Comparison of ENCODE assay signal across 27 cellular contexts in the genomic region with DNA sequence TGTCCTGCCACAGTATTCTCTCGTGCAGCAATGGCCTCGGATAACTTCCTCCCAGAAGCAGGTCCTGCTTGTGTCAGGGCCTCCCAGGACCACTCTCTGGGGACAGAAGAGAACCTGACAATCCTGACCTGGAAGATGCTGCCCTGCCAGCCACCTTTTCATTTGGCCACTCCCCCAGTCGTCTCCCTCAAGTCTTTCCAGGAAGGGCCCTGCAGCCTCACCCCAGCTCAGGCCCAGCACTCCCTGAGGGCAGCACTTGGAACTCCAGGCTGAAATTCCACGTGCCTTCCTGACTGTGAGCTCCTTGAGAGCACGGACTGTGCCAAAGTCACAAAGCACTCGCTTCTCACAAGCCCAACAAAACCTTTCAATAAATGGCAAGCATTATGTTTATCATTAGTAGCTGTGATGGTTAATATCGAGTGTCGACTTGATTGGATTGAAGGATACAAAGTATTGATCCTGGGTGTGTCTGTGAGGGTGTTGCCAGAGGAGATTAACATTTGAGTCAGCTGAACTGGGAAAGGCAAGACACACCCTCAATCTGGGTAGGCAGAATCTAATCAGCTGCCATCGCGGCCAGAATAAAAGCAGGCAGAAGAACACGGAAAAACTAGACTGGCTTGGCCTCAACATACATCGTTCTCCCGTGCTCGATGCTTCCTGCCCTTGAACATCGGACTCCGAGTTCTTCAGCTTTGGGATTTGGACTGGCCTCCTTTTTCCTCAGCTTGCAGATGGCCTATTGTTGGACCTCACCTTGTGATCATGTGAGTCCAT. TPM values are rescaled to one million over a fixed set of nuclear protein-coding genes. Genes with fewer than 3 reads are reported as not detected.
A peak's percentile ranks its signal among the peaks of the same experiment; 100 is the strongest.
DNase-seq lines count a peak whose midpoint lies in the region; ATAC-seq and TF ChIP-seq lines count a peak whose summit lies in the region.
"Had no signal": no experiment of that assay in that cellular context is flagged by ENCODE, and none has a peak within 500 bp of the region (broad histone marks: within the 10 kb centered on the region; RNA-seq: fewer than 3 reads in every experiment).

No MANE protein-coding gene starts in this region.

- no peaks in the 10 kb centered on the region for H3K4me1 Mint-ChIP-seq in natural killer cell treated with Interleukin-12 subunit alpha and Interleukin-12 subunit beta and Interleukin-15 and Interleukin-18, amount 100 ng/mL, for 72 hours (ENCODE audit: low read depth in 2 of 2)
- H3K4me1 Mint-ChIP-seq in natural killer cell = peaks cover 0 to 5% of the 10 kb centered on the region in 2 donors
- no peaks in the 10 kb centered on the region for H3K4me1 Mint-ChIP-seq in glutamatergic neuron (ENCODE audit: low read depth, unreplicated experiment)

- WGBS in neuronal stem cell (ENCODE audit: extremely low coverage in 2 of 2, insufficient read length in 2 of 2, insufficient replicate concordance in 1 of 2), 2 donors = no CpG with 5 or more reads among the region's 16 CpGs

- no peaks in the 10 kb centered on the region for H3K79me1 ChIP-seq in neuronal stem cell (ENCODE audit: low read depth, low read length)

- H3K18ac ChIP-seq in neuronal stem cell (ENCODE audit: low read length) = no peak overlapping the region

- no peak overlapping the region for H3K4me2 ChIP-seq in neuronal stem cell (ENCODE audit: insufficient read depth, low read length, poor library complexity, severe bottlenecking)

- no peak overlapping the region for H2BK12ac ChIP-seq in neuronal stem cell (ENCODE audit: low read length)

- H3K27ac Mint-ChIP-seq in natural killer cell treated with Interleukin-12 subunit alpha and Interleukin-12 subunit beta and Interleukin-15 and Interleukin-18, amount 100 ng/mL, for 72 hours = no peak overlapping the region
- H3K27ac Mint-ChIP-seq in natural killer cell (no peak overlapping the region), glutamatergic neuron (ENCODE audit: unreplicated experiment) (peak overlapping the region; percentile 30)
- H3K27ac Mint-ChIP-seq: CD4-positive, alpha-beta T cell had no signal

- TF ChIP-seq CTCF in natural killer cell (IDR thresholded peaks at IDR 0.05) = no peak
- TF ChIP-seq CTCF in glutamatergic neuron (IDR thresholded peaks at IDR 0.05; ENCODE audit: partially characterized antibody, unreplicated experiment) = no peak

- no peak overlapping the region for H3K23ac ChIP-seq in neuronal stem cell (ENCODE audit: low read depth, low read length, poor library complexity)

- H3K36me3 ChIP-seq in neuronal stem cell (replicated peaks in 1 of 2; ENCODE audit: control insufficient read depth in 2 of 2, insufficient read depth in 2 of 2, low read length in 2 of 2) = no peaks in the 10 kb centered on the region
- H3K36me3 ChIP-seq: BE2C, Peyer's patch had no signal

- no peaks in the 10 kb centered on the region for H3K27me3 ChIP-seq in neuronal stem cell (ENCODE audit: control insufficient read depth in 3 of 3, insufficient read depth in 3 of 3, low read depth in 1 of 3, low read length in 3 of 3)
- H3K27me3 ChIP-seq: BE2C, Peyer's patch had no signal

- no peaks in the 10 kb centered on the region for H3K27me3 Mint-ChIP-seq in natural killer cell treated with Interleukin-12 subunit alpha and Interleukin-12 subunit beta and Interleukin-15 and Interleukin-18, amount 100 ng/mL, for 72 hours
- H3K27me3 Mint-ChIP-seq in natural killer cell (ENCODE audit: low read depth in 2 of 2) (peaks cover 3 to 8% of the 10 kb centered on the region in 2 donors), glutamatergic neuron (ENCODE audit: unreplicated experiment) (peaks cover 1% of the 10 kb centered on the region)

- H4K8ac ChIP-seq in neuronal stem cell (ENCODE audit: low read depth, low read length) = no peak overlapping the region

- no peaks in the 10 kb centered on the region for H3K9me3 Mint-ChIP-seq in natural killer cell treated with Interleukin-12 subunit alpha and Interleukin-12 subunit beta and Interleukin-15 and Interleukin-18, amount 100 ng/mL, for 72 hours
- no peaks in the 10 kb centered on the region for H3K9me3 Mint-ChIP-seq in natural killer cell
- H3K9me3 Mint-ChIP-seq in glutamatergic neuron (ENCODE audit: unreplicated experiment) = peaks cover 3% of the 10 kb centered on the region
- H3K9me3 Mint-ChIP-seq: CD4-positive, alpha-beta T cell had no signal

- H3K4me3 ChIP-seq in neuronal stem cell (ENCODE audit: low read length in 2 of 2) = no peak overlapping the region
- H3K4me3 ChIP-seq: GM12878, Peyer's patch had no signal

- no peaks in the 10 kb centered on the region for H3K9me3 ChIP-seq in neuronal stem cell (replicated peaks in 1 of 2; ENCODE audit: control insufficient read depth in 2 of 2, insufficient read depth in 1 of 2, low read depth in 1 of 2, low read length in 2 of 2)
- H3K9me3 ChIP-seq: BE2C, Caco-2, Peyer's patch had no signal

- no peak overlapping the region for H2AK5ac ChIP-seq in neuronal stem cell (ENCODE audit: low read depth, low read length)

- no peak overlapping the region for H3K14ac ChIP-seq in neuronal stem cell (ENCODE audit: low read length)

- H2BK5ac ChIP-seq in neuronal stem cell (ENCODE audit: low read length) = no peak overlapping the region

- no peak overlapping the region for H2BK120ac ChIP-seq in neuronal stem cell (ENCODE audit: low read depth, low read length)

- no peak overlapping the region for H3K9ac ChIP-seq in neuronal stem cell (ENCODE audit: low read depth, low read length, poor library complexity)

- no peak overlapping the region for H2BK15ac ChIP-seq in neuronal stem cell (ENCODE audit: low read length)

- no peak overlapping the region for H3K27ac ChIP-seq in neuronal stem cell (replicated peaks; ENCODE audit: low read length)
- H3K27ac ChIP-seq: Peyer's patch had no signal

- no peaks in the 10 kb centered on the region for H3K36me3 Mint-ChIP-seq in natural killer cell treated with Interleukin-12 subunit alpha and Interleukin-12 subunit beta and Interleukin-15 and Interleukin-18, amount 100 ng/mL, for 72 hours
- H3K36me3 Mint-ChIP-seq in natural killer cell (no peaks in the 10 kb centered on the region), glutamatergic neuron (ENCODE audit: unreplicated experiment) (peaks cover under 1% of the 10 kb centered on the region)

- H4K91ac ChIP-seq in neuronal stem cell (ENCODE audit: low read depth, low read length, poor library complexity) = no peak overlapping the region

- peak; percentile 38 for DNase-seq in natural killer cell treated with Interleukin-12 subunit alpha and Interleukin-12 subunit beta and Interleukin-15 and Interleukin-18, amount 100 ng/mL, for 72 hours (ENCODE audit: low spot score)
- DNase-seq in natural killer cell (no peak), glutamatergic neuron (no peak), neuronal stem cell (ENCODE audit: low spot score) (no peak), MV-4-11 (lab: John Stamatoyannopoulos, UW) (no peak), NCI-H2196 treated with DMSO at 0.1 percent for 48 hours (lab: John Stamatoyannopoulos, UW; ENCODE audit: unreplicated experiment) (no peak), activated gamma-delta T cell (lab: John Stamatoyannopoulos, UW) (no peak)
- DNase-seq: BE2C; Caco-2; CD4-positive, alpha-beta T cell; GF-D8; GOT3; Karpas-422; NCI-H1092 treated with DMSO at 0.1 percent for 48 hours; NCI-H146; NCI-H2029 treated with DMSO at 0.1 percent for 48 hours; NCI-H2171 treated with DMSO at 0.1 percent for 48 hours; NCI-H748 treated with DMSO at 0.1 percent for 48 hours; NK-92 treated with Interleukin-12 subunit alpha and Interleukin-12 subunit beta, amount 100 ng/mL, for 24 hours had no signal

- ATAC-seq in natural killer cell treated with Interleukin-12 subunit alpha and Interleukin-12 subunit beta and Interleukin-15 and Interleukin-18, amount 100 ng/mL, for 72 hours = no peak
- ATAC-seq in natural killer cell (no peak), HG03039 (IDR thresholded peaks at IDR 0.05; ENCODE audit: unreplicated experiment) (no peak)
- ATAC-seq: GM12878 had no signal

- H3K4ac ChIP-seq in neuronal stem cell (ENCODE audit: low read length) = no peak overlapping the region

- peak overlapping the region; percentile 63 for H2AFZ ChIP-seq in neuronal stem cell (ENCODE audit: low read length)

- intact Hi-C loops in natural killer cell (cut with micrococcal nuclease) = no loop called here

- no peak overlapping the region for H3K4me3 Mint-ChIP-seq in natural killer cell treated with Interleukin-12 subunit alpha and Interleukin-12 subunit beta and Interleukin-15 and Interleukin-18, amount 100 ng/mL, for 72 hours
- no peak overlapping the region for H3K4me3 Mint-ChIP-seq in natural killer cell
- H3K4me3 Mint-ChIP-seq in glutamatergic neuron (ENCODE audit: unreplicated experiment) = no peak overlapping the region
- H3K4me3 Mint-ChIP-seq: CD4-positive, alpha-beta T cell had no signal

- H3K4me1 ChIP-seq in neuronal stem cell (ENCODE audit: control insufficient read depth in 2 of 2, insufficient read depth in 1 of 2, low read depth in 1 of 2, low read length in 2 of 2) = peaks cover 0 to 3% of the 10 kb centered on the region in 2 donors
- H3K4me1 ChIP-seq: BE2C, Caco-2 had no signal

RNA-seq across cellular contexts. Expression of a gene that starts 2.3 kb away (rescaled TPM):
- total RNA-seq in natural killer cell treated with Interleukin-12 subunit alpha and Interleukin-12 subunit beta and Interleukin-15 and Interleukin-18, amount 100 ng/mL, for 72 hours = not detected
- total RNA-seq in natural killer cell = not detected
- total RNA-seq in glutamatergic neuron (ENCODE audit: unreplicated experiment) = not detected
- not detected for polyA plus RNA-seq in neuronal stem cell (2013, experiment 1 of 2)
- polyA plus RNA-seq in neuronal stem cell (2013, experiment 2 of 2) = not detected
- total RNA-seq: Caco-2; CD4-positive, alpha-beta T cell; Daoy; GM12878; HT-29; MCF 10A; NCI-H460; Peyer's patch; SK-MEL-5 had no signal
- polyA plus RNA-seq: GM12878 had no signal

RNA-seq across cellular contexts. Expression of a gene that starts 13.8 kb away (rescaled TPM):
- total RNA-seq in natural killer cell treated with Interleukin-12 subunit alpha and Interleukin-12 subunit beta and Interleukin-15 and Interleukin-18, amount 100 ng/mL, for 72 hours = not detected
- total RNA-seq in natural killer cell (not detected), glutamatergic neuron (ENCODE audit: unreplicated experiment) (not detected)
- polyA plus RNA-seq in neuronal stem cell (2013, experiment 1 of 2) = not detected
- not detected for polyA plus RNA-seq in neuronal stem cell (2013, experiment 2 of 2)
- total RNA-seq: Caco-2; CD4-positive, alpha-beta T cell; Daoy; GM12878; HT-29; MCF 10A; NCI-H460; Peyer's patch; SK-MEL-5 had no signal
- polyA plus RNA-seq: GM12878 had no signal
